Comparison of ENCODE assay signal across 14 cellular contexts in the genomic region with DNA sequence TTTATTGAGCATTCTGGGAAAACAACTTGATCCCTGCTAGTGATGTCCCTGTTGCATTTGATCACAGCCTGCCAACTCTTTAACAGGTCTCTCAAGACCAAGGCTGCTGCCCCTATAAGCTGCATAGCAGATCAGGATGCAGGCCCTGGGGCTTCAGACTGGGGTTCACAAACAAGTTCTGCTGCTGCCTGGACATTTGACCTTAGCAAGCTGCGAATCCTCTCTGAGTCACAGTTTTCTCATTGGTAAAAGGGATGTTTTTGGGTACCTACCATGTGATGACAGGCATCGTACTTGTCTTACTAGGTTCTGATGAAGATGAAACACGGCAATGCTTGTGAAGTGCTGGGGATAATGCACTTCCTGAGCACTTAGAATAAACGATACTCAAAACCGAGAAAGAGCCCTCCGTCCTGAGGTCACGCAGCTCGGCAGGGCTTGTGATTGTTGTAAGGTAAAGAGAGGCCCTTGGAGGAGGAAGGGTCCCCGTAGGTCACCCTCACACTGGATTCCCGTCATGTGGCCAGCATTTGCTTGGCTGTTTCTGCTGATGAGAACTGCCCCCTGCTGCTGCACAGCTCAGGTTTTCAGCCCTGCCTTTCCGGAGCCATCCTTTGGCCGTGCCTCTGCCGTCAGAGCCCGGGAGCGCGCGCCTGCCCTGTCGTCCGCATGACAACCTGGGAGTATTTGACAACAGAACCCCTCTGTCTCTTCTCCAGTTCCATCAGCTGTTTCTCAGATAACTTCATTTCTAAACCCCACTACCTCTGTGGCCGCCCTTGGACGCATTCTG. TPM values are rescaled to one million over a fixed set of nuclear protein-coding genes. Genes with fewer than 3 reads are reported as not detected.
DNase-seq lines count a peak whose midpoint lies in the region; ATAC-seq, FAIRE-seq and TF ChIP-seq lines count a peak whose summit lies in the region.
"Had no signal": no experiment of that assay in that cellular context is flagged by ENCODE, and none has a peak within 500 bp of the region (broad histone marks: within the 10 kb centered on the region; RNA-seq: fewer than 3 reads in every experiment).

No MANE protein-coding gene starts in this region.

- CTCF ChIA-PET in K562 (lab: Yijun Ruan, JAX; ENCODE audit: low intra/inter-chr PET ratio) = no interaction called here

- BruUV-seq in K562 (replicated peaks; lab: Mats Ljungman, UMichigan) = no TSS peak

- H3K4me3 ChIP-seq in K562 = no peak overlapping the region

- no peaks in the 10 kb centered on the region for H3K4me1 ChIP-seq in K562 (replicated peaks in 1 of 2; ENCODE audit: control insufficient read depth in 2 of 2, insufficient read depth in 2 of 2, low read length in 2 of 2)

- no peak for TF ChIP-seq CTCF in K562 (IDR thresholded peaks at IDR 0.05 in 2 of 3, conservative IDR thresholded peaks at IDR 0.05 in 1 of 3; ENCODE audit: insufficient read depth in 2 of 3, low read depth in 1 of 3, low read length in 3 of 3)

- no peak for FAIRE-seq in K562 (lab: Jason Lieb, UNC)

- intact Hi-C loops in K562 (cut with micrococcal nuclease) (no loop called here), sciatic nerve (cut with DNase I) (no loop called here)

- peaks cover 6% of the 10 kb centered on the region; the same call in 1 of the 2 replicates for H4K20me1 ChIP-seq in K562 (replicated peaks; ENCODE audit: control insufficient read depth, insufficient read depth, low read length)

- no peak for TF ChIP-seq EP300 in K562 (IDR thresholded peaks at IDR 0.05; ENCODE audit: low read length)

- DNase-seq in G401 (ENCODE audit: low spot score) (peak; percentile 78), K562 (ENCODE audit: extremely low read depth in 1 of 4, low spot score in 3 of 4) (no peak), islet precursor cell (peak; percentile 52), sciatic nerve (ENCODE audit: low spot score) (no peak), GOT3 (lab: John Stamatoyannopoulos, UW) (no peak)
- no peak for DNase-seq in stimulated activated naive CD4-positive, alpha-beta T cell treated with Interleukin-2 at 50 U/mL for 16 hours (lab: John Stamatoyannopoulos, UW)
- DNase-seq: effector memory CD4-positive, alpha-beta T cell; hippocampal formation; NCI-H1092 treated with DMSO at 0.1 percent for 48 hours; NCI-H526 treated with DMSO at 0.1 percent for 48 hours; stimulated activated CD4-positive, alpha-beta T cell treated with anti-CD3 and anti-CD28 coated beads, Interleukin-15, amount 100 ng/mL, for 24 hours had no signal

- POLR2A ChIA-PET in K562 (lab: Yijun Ruan, JAX) = no interaction called here

- under 1% methylated on average over 18 of the region's 21 CpGs for WGBS in K562 (ENCODE audit: insufficient coverage, low coverage, missing lambda C conversion rate)

- no peaks in the 10 kb centered on the region for H3K79me2 ChIP-seq in K562 (ENCODE audit: control insufficient read depth, insufficient read depth, low read length)

- peaks cover 5 to 42% of the 10 kb centered on the region in 2 experiments for H3K27me3 ChIP-seq in K562 (ENCODE audit: control insufficient read depth in 2 of 2, insufficient read depth in 2 of 2, low read length in 2 of 2)

- TF ChIP-seq POLR2A in K562 (conservative IDR thresholded peaks at IDR 0.05) = no peak

- H3K36me3 ChIP-seq in K562 (ENCODE audit: control insufficient read depth, insufficient read depth, low read length) = no peaks in the 10 kb centered on the region

- no peak overlapping the region for H2AFZ ChIP-seq in K562 (ENCODE audit: low read depth, low read length)

- in situ Hi-C loops in G401 (cut with HindIII; ENCODE audit: low sequenced_read_pairs) (no loop called here), K562 (cut with MboI) (no loop called here)

- H3K9me1 ChIP-seq in K562 (ENCODE audit: control insufficient read depth, insufficient read depth, low read length) = no peaks in the 10 kb centered on the region

- ATAC-seq in K562 = peak; percentile 46; the same call in 1 of the 3 replicates
- peak; percentile 29 for ATAC-seq in sciatic nerve
- no peak for ATAC-seq in activated CD4-positive, CD25-positive, alpha-beta regulatory T cell treated with anti-CD3 and anti-CD28 coated beads, Interleukin-2, amount 50 U/mL, for 24 hours
- no peak for ATAC-seq in HG03469 (IDR thresholded peaks at IDR 0.05; ENCODE audit: unreplicated experiment)

- no peak overlapping the region for H3K4me2 ChIP-seq in K562 (ENCODE audit: insufficient read depth, low read length)

- H3K9ac ChIP-seq in K562 (ENCODE audit: insufficient read depth in 1 of 2, low read depth in 2 of 2, low read length in 2 of 2) = no peak overlapping the region

- H3K27ac ChIP-seq in K562 (ENCODE audit: extremely low read depth, low read depth, low read length) = no peak overlapping the region
- H3K27ac ChIP-seq: VCaP had no signal

- TF ChIP-seq RAD21 in K562 (CRISPR knock-in tag; conservative IDR thresholded peaks at IDR 0.05 in 1 of 2, IDR thresholded peaks at IDR 0.05 in 1 of 2) = no peak

- H3K9me3 ChIP-seq in K562 (replicated peaks; ENCODE audit: control insufficient read depth, insufficient read depth, low read depth, low read length) = no peaks in the 10 kb centered on the region

TF ChIP-seq in K562, 482 proteins besides CTCF, POLR2A, EP300 and RAD21:
- no peak for TF ChIP-seq SIX5 (IDR thresholded peaks at IDR 0.05; ENCODE audit: borderline replicate concordance in 1 of 2, insufficient read depth in 1 of 2, low read depth in 1 of 2, low read length in 2 of 2)
- TF ChIP-seq RBFOX2 (IDR thresholded peaks at IDR 0.05; ENCODE audit: low read depth, low read length) = no peak
- no peak for TF ChIP-seq ZNF253 (CRISPR knock-in tag; conservative IDR thresholded peaks at IDR 0.05)
- TF ChIP-seq TEAD2 (tag; IDR thresholded peaks at IDR 0.05) = no peak
- no peak for TF ChIP-seq SRSF1 (IDR thresholded peaks at IDR 0.05; ENCODE audit: low read depth, low read length)
- TF ChIP-seq ZNF707 (CRISPR knock-in tag; conservative IDR thresholded peaks at IDR 0.05) = no peak
- TF ChIP-seq HNRNPK (IDR thresholded peaks at IDR 0.05; ENCODE audit: low read depth, low read length, poor library complexity, severe bottlenecking) = no peak
- TF ChIP-seq ZNF644 (tag; IDR thresholded peaks at IDR 0.05; ENCODE audit: low read depth) = no peak
- TF ChIP-seq RNF219 (CRISPR knock-in tag; IDR thresholded peaks at IDR 0.05) = no peak

RNA-seq across cellular contexts. Expression of gene TSPAN9, which starts 39.1 kb away (rescaled TPM):
- 18.8 and 19.1 TPM in 2 replicates for total RNA-seq in G401 (2014; rRNA removed; shearing (Covaris generic))
- 6.5 and 12.5 TPM in 2 replicates for total RNA-seq in K562 (2011; cell fraction: chromatin; rRNA removed; ENCODE audit: low replicate concordance)
- total RNA-seq in K562 (2011; cell fraction: nucleolus; rRNA removed) = 3.6 and 4.2 TPM in 2 replicates
- 8.4 and 8.6 TPM in 2 replicates for total RNA-seq in K562 (2011; cell fraction: nucleoplasm; rRNA removed)
- total RNA-seq in K562 (2014; rRNA removed) (0.23 and 0.65 TPM in 2 replicates), K562 (2014; rRNA removed; fragmentation: Illumina TruSeq; extraction: Trizol) (0.19 and 0.55 TPM in 2 replicates), K562 (2015; rRNA removed; fragmentation: Illumina TruSeq; extraction: Trizol) (0.26 and 0.33 TPM in 2 replicates), K562 (2021) (0.60 and 0.94 TPM in 2 replicates), sciatic nerve (37.5 TPM)
- polyA plus RNA-seq in K562 (2011; rRNA removed) (1.4 and 2.1 TPM in 2 replicates), K562 (2014; fragmentation: Illumina TruSeq; extraction: Trizol) (0.47 and 0.76 TPM in 2 replicates), K562 (2014; fragmentation: Nextera tagmentation; extraction: Ambion mirVana) (not detected), K562 (2014; rRNA removed) (0.58 and 0.60 TPM in 2 replicates)
- 1.2 and 1.7 TPM in 2 replicates for polyA plus RNA-seq in K562 (2011; cell fraction: cytosol; rRNA removed)
- polyA plus RNA-seq in K562 (2011; cell fraction: nucleus; rRNA removed) = 2.7 and 3.5 TPM in 2 replicates
- polyA plus RNA-seq in K562 (2012) = 0.90 and 2.6 TPM in 2 replicates
- 0.70 and 1.9 TPM in 2 replicates for polyA minus RNA-seq in K562 (2011; rRNA and poly(A)+ RNA removed)
- 0.57 and 1.7 TPM in 2 replicates for polyA minus RNA-seq in K562 (2011; cell fraction: cytosol; rRNA and poly(A)+ RNA removed)
- 1.1 and 1.4 TPM in 2 replicates for polyA minus RNA-seq in K562 (2011; cell fraction: nucleus; rRNA and poly(A)+ RNA removed)

Comparison
In these comparisons a context has a peak if more than half of its experiments do, and no peak if none do; other contexts are left out.
1. DNase-seq: peak in G401 (single experiment) and islet precursor cell (single experiment); none in K562 (0 of 4), sciatic nerve (single experiment), GOT3 (single experiment) and stimulated activated naive CD4-positive, alpha-beta T cell treated with Interleukin-2 at 50 U/mL for 16 hours (single experiment).
2. ATAC-seq: peak in K562 (single experiment) and sciatic nerve (single experiment); none in activated CD4-positive, CD25-positive, alpha-beta regulatory T cell treated with anti-CD3 and anti-CD28 coated beads, Interleukin-2, amount 50 U/mL, for 24 hours (0 of 2) and HG03469 (single experiment).